12 cellular contexts compared by ENCODE assay signal in the genomic region with DNA sequence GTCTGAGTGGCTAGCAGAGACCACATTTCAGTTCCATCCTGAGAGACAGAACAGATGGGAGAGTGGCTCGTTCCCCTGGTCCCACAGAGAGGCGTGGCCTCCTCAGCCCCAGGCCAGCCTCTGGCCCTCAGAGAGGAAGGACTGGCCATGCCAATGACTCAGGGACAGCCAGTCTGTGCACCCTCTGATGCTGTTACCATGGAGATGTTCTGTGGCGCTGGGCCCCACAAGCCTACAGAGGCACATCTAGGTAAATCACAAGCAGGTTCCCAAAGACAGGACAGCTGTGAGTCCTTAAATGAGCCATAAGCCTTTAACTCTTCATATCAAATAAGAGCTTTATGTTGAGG. TPM values are rescaled to one million over a fixed set of nuclear protein-coding genes. Genes with fewer than 3 reads are reported as not detected.
DNase-seq lines count a peak whose midpoint lies in the region; ATAC-seq, FAIRE-seq and TF ChIP-seq lines count a peak whose summit lies in the region.
"Had no signal": no experiment of that assay in that cellular context is flagged by ENCODE, and none has a peak within 500 bp of the region (broad histone marks: within the 10 kb centered on the region; RNA-seq: fewer than 3 reads in every experiment).

No MANE protein-coding gene starts in this region.

- H3K9me3 ChIP-seq in cardiac muscle cell (ENCODE audit: low read depth), result no peaks in the 10 kb centered on the region
- no peaks in the 10 kb centered on the region for H3K9me3 ChIP-seq in heart left ventricle
- no peaks in the 10 kb centered on the region for H3K9me3 ChIP-seq in astrocyte (ENCODE audit: insufficient read depth, low read depth, low read length)
- H3K9me3 ChIP-seq in upper lobe of right lung, result no peaks in the 10 kb centered on the region

- intact Hi-C loops in heart left ventricle (cut with DNase I), result loop anchor here (1.0 to 10.0 kb wide), 5 partner anchors 135 to 152 kb away; partner anchors contain the start of gene RAMAC (in 6 of the 10)
- intact Hi-C loops in upper lobe of right lung (cut with DNase I), result no loop called here

- no peaks in the 10 kb centered on the region for H3K9me3 Mint-ChIP-seq in astrocyte (ENCODE audit: unreplicated experiment)
- H3K9me3 Mint-ChIP-seq: CD8-positive, alpha-beta T cell had no signal

- H3K4me2 ChIP-seq in astrocyte (ENCODE audit: low read length), result peak overlapping the region; percentile 7

- no peaks in the 10 kb centered on the region for H3K79me2 ChIP-seq in astrocyte (ENCODE audit: insufficient read depth, low read length)

- H3K9ac ChIP-seq in astrocyte (ENCODE audit: low read length), result peak overlapping the region; percentile 29

- H3K4me1 ChIP-seq in cardiac muscle cell (ENCODE audit: low read depth) (no peaks in the 10 kb centered on the region), heart left ventricle (peaks cover 0 to 16% (median 11%) of the 10 kb centered on the region in 12 donors), astrocyte (ENCODE audit: insufficient read depth, low read length) (peaks cover 36% of the 10 kb centered on the region), upper lobe of right lung (peaks cover 4% of the 10 kb centered on the region)

- H3K36me3 Mint-ChIP-seq in astrocyte (ENCODE audit: low read depth, unreplicated experiment), result no peaks in the 10 kb centered on the region
- H3K36me3 Mint-ChIP-seq: CD8-positive, alpha-beta T cell had no signal

- H3K27ac ChIP-seq in cardiac muscle cell (peak overlapping the region; percentile 11), heart left ventricle (peak overlapping the region in 5 of 12 donors; percentile 32 to 55 (median 42)), astrocyte (ENCODE audit: low read depth, low read length) (no peak overlapping the region), upper lobe of right lung (no peak overlapping the region)

- H3K27me3 ChIP-seq in cardiac muscle cell (no peaks in the 10 kb centered on the region), heart left ventricle (no peaks in the 10 kb centered on the region), astrocyte (ENCODE audit: insufficient read depth, low read length) (no peaks in the 10 kb centered on the region), upper lobe of right lung (no peaks in the 10 kb centered on the region)

- peak overlapping the region; percentile 66 for H3K27ac Mint-ChIP-seq in astrocyte (ENCODE audit: unreplicated experiment)
- H3K27ac Mint-ChIP-seq: CD8-positive, alpha-beta T cell had no signal

- no peak overlapping the region for H3K4me3 ChIP-seq in cardiac muscle cell
- no peak overlapping the region for H3K4me3 ChIP-seq in heart left ventricle
- H3K4me3 ChIP-seq in astrocyte (ENCODE audit: insufficient read depth, low read depth, low read length), result no peak overlapping the region
- H3K4me3 ChIP-seq in upper lobe of right lung, result no peak overlapping the region

- no peaks in the 10 kb centered on the region for H3K27me3 Mint-ChIP-seq in astrocyte (ENCODE audit: low read depth, unreplicated experiment)

- peaks cover 19% of the 10 kb centered on the region for H3K4me1 Mint-ChIP-seq in astrocyte (ENCODE audit: low read depth, unreplicated experiment)

- 83 to 90% (median 84%) methylated on average over 1 to 3 of the region's 3 CpGs for WGBS in heart left ventricle, 4 donors

- no peak for TF ChIP-seq POLR2A in heart left ventricle (IDR thresholded peaks at IDR 0.05)

- no peak for TF ChIP-seq CTCF in cardiac muscle cell (IDR thresholded peaks at IDR 0.05; ENCODE audit: low read depth, low read length)
- TF ChIP-seq CTCF in heart left ventricle (IDR thresholded peaks at IDR 0.05), result no peak
- TF ChIP-seq CTCF in astrocyte (IDR thresholded peaks at IDR 0.05; ENCODE audit: insufficient read depth, low read depth, low read length), result no peak
- TF ChIP-seq CTCF in upper lobe of right lung (IDR thresholded peaks at IDR 0.05), result no peak

- H3K4me3 Mint-ChIP-seq in astrocyte (ENCODE audit: unreplicated experiment), result peak overlapping the region; percentile 50
- H3K4me3 Mint-ChIP-seq: CD8-positive, alpha-beta T cell had no signal

- DNase-seq in cardiac muscle cell (ENCODE audit: low read depth in 1 of 2, low spot score in 1 of 2), result no peak
- no peak for DNase-seq in heart left ventricle
- DNase-seq in astrocyte (ENCODE audit: low read depth), result no peak
- DNase-seq in left lobe of liver (ENCODE audit: low spot score), result peak; percentile 45
- DNase-seq in upper lobe of right lung, result no peak
- no peak for DNase-seq in NCI-H1105 treated with DMSO at 0.1 percent for 48 hours (lab: John Stamatoyannopoulos, UW)

- no peaks in the 10 kb centered on the region for H4K20me1 ChIP-seq in astrocyte (ENCODE audit: insufficient read depth, low read length)

- ATAC-seq in heart left ventricle (no peak), left lobe of liver (no peak), upper lobe of right lung (peak; percentile 2), HG03135 (IDR thresholded peaks at IDR 0.05; ENCODE audit: unreplicated experiment) (no peak), GM21576 (IDR thresholded peaks at IDR 0.05; ENCODE audit: unreplicated experiment) (no peak)

- no peaks in the 10 kb centered on the region for H3K36me3 ChIP-seq in cardiac muscle cell
- H3K36me3 ChIP-seq in heart left ventricle, result peaks cover 0 to 10% (median 0%) of the 10 kb centered on the region in 9 donors
- H3K36me3 ChIP-seq in astrocyte (ENCODE audit: insufficient read depth, low read length), result no peaks in the 10 kb centered on the region
- H3K36me3 ChIP-seq in upper lobe of right lung, result no peaks in the 10 kb centered on the region

- H2AFZ ChIP-seq in astrocyte (ENCODE audit: low read depth, low read length), result peak overlapping the region; percentile 64

- FAIRE-seq in astrocyte (lab: Jason Lieb, UNC), result no peak
- FAIRE-seq: endometrium had no signal

RNA-seq across cellular contexts. Expression of gene WHAMM, which starts 40.8 kb away (rescaled TPM):
- 5.7 and 7.6 TPM in 2 replicates for total RNA-seq in cardiac muscle cell
- polyA plus RNA-seq in cardiac muscle cell, result 3.6 and 5.1 TPM in 2 replicates
- 1 to 10 TPM; 4.6 to 9.1 (median 6.3) TPM for total RNA-seq in heart left ventricle
- 1 to 10 TPM; 2.8 to 7.4 TPM for polyA plus RNA-seq in heart left ventricle
- total RNA-seq in astrocyte, result 8.3 and 9.4 TPM in 2 replicates
- total RNA-seq in left lobe of liver, result 5.0 TPM
- 13.1 TPM for total RNA-seq in upper lobe of right lung

RNA-seq across cellular contexts. Expression of gene FSD2, which starts 44.3 kb away (rescaled TPM):
- total RNA-seq in cardiac muscle cell (17.3 and 44.9 TPM in 2 replicates), heart left ventricle (100 to 1,000 TPM in 1 of 9 donors, 10 to 100 TPM in 8; 11.7 to 140 (median 71.6) TPM), astrocyte (0.09 TPM in 1 of 2 replicates, not detected in the other), left lobe of liver (not detected), upper lobe of right lung (not detected)
- polyA plus RNA-seq in cardiac muscle cell (14.9 and 45.6 TPM in 2 replicates), heart left ventricle (10 to 100 TPM in 1 of 2 donors, 1 to 10 TPM in 1; 3.6 to 29.8 TPM)
- total RNA-seq: CD8-positive, alpha-beta T cell; posterior vena cava had no signal
- polyA plus RNA-seq: urinary bladder had no signal

Comparison
In these comparisons a context has a peak if more than half of its experiments do, and no peak if none do; other contexts are left out.
1. RNA of gene FSD2, which starts 44.3 kb away (total RNA-seq): 11.7 to 140 TPM in heart left ventricle and 17.3 to 44.9 TPM in cardiac muscle cell; 0.09 TPM in astrocyte, not detected in upper lobe of right lung (single experiment) and not detected in left lobe of liver (single experiment); every median in the first group is over 10 times any median in the second.